In genomic region chr21:44550289-44550688, GRCh38 we compare ENCODE assay signal across 10 cellular contexts. TPM values are rescaled to one million over a fixed set of nuclear protein-coding genes. Genes with fewer than 3 reads are reported as not detected.
DNase-seq lines count a peak whose midpoint lies in the region; TF ChIP-seq lines count a peak whose summit lies in the region.
"Not testable (repeated sequence)": the region's sequence is repeated elsewhere in the genome, so short reads cannot be mapped to it uniquely, and the experiment has no call there.
"Had no signal": no experiment of that assay in that cellular context is flagged by ENCODE, and none has a peak within 500 bp of the region (broad histone marks: within the 10 kb centered on the region; RNA-seq: fewer than 3 reads in every experiment).

No MANE protein-coding gene starts in this region.

- H3K4me1 Mint-ChIP-seq in progenitor cell of endocrine pancreas (ENCODE audit: low read depth) (peaks cover 16% of the 10 kb centered on the region), type B pancreatic cell (ENCODE audit: unreplicated experiment) (peaks cover 20% of the 10 kb centered on the region)

- not testable (repeated sequence) for H3K27me3 ChIP-seq in H7 (ENCODE audit: control insufficient read depth, insufficient read depth, low read length)

- H3K27ac Mint-ChIP-seq in progenitor cell of endocrine pancreas, type B pancreatic cell: not testable (repeated sequence)

- H3K36me3 ChIP-seq in H7 (replicated peaks; ENCODE audit: control insufficient read depth, insufficient read depth, low read length): not testable (repeated sequence)

- H3K4me3 ChIP-seq in H7 (ENCODE audit: insufficient read depth, low read depth, low read length): not testable (repeated sequence)

- not testable (repeated sequence) for H3K36me3 Mint-ChIP-seq in progenitor cell of endocrine pancreas (ENCODE audit: insufficient read depth); type B pancreatic cell

- DNase-seq in H7 (peak; percentile 65), ecto neural progenitor cell (ENCODE audit: low spot score) (peak; percentile 52), iPS-NIHi7 (ENCODE audit: extremely low spot score) (peak; percentile 13), mesenteric fat pad (ENCODE audit: low spot score) (peak; percentile 81), progenitor cell of endocrine pancreas (ENCODE audit: low spot score, unreplicated experiment) (peak; percentile 8), type B pancreatic cell (ENCODE audit: extremely low spot score, unreplicated experiment) (peak; percentile 69)
- DNase-seq in activated CD8-positive, alpha-beta memory T cell treated with anti-CD3 and anti-CD28 coated beads for 24 hours: peak; percentile 37

- not testable (repeated sequence) for TF ChIP-seq CTCF in progenitor cell of endocrine pancreas (IDR thresholded peaks at IDR 0.05; ENCODE audit: unreplicated experiment); type B pancreatic cell (conservative IDR thresholded peaks at IDR 0.05)

- H3K4me3 Mint-ChIP-seq in progenitor cell of endocrine pancreas (ENCODE audit: low read depth); type B pancreatic cell: not testable (repeated sequence)

- H3K27me3 Mint-ChIP-seq in progenitor cell of endocrine pancreas: peaks cover 10% of the 10 kb centered on the region
- not testable (repeated sequence) for H3K27me3 Mint-ChIP-seq in type B pancreatic cell

- H3K9me3 Mint-ChIP-seq in progenitor cell of endocrine pancreas (ENCODE audit: low read depth): peaks cover 18% of the 10 kb centered on the region
- not testable (repeated sequence) for H3K9me3 Mint-ChIP-seq in type B pancreatic cell

RNA-seq across cellular contexts. Expression of gene KRTAP10-2, which starts 1.0 kb away (rescaled TPM):
- total RNA-seq in H7 (2014; rRNA removed; shearing (Covaris generic)): not detected in 2 replicates
- not detected for total RNA-seq in mesenteric fat pad
- not detected in 2 replicates for total RNA-seq in progenitor cell of endocrine pancreas
- total RNA-seq in type B pancreatic cell (ENCODE audit: low replicate concordance): not detected in 2 replicates
- total RNA-seq: Daoy, PC-9 had no signal

RNA-seq across cellular contexts. Expression of gene KRTAP10-3, which starts 8.3 kb away (rescaled TPM):
- total RNA-seq in H7 (2014; rRNA removed; shearing (Covaris generic)): not detected in 2 replicates
- total RNA-seq in mesenteric fat pad: not detected
- total RNA-seq in progenitor cell of endocrine pancreas: not detected in 2 replicates
- not detected in 2 replicates for total RNA-seq in type B pancreatic cell (ENCODE audit: low replicate concordance)
- total RNA-seq: Daoy, PC-9 had no signal

RNA-seq across cellular contexts. Expression of gene KRTAP10-1, which starts 10.3 kb away (rescaled TPM):
- total RNA-seq in H7 (2014; rRNA removed; shearing (Covaris generic)): not detected in 2 replicates
- total RNA-seq in mesenteric fat pad: not detected
- not detected in 2 replicates for total RNA-seq in progenitor cell of endocrine pancreas
- not detected in 2 replicates for total RNA-seq in type B pancreatic cell (ENCODE audit: low replicate concordance)
- total RNA-seq: Daoy, PC-9 had no signal

RNA-seq across cellular contexts. Expression of gene KRTAP10-4, which starts 23.2 kb away (rescaled TPM):
- total RNA-seq in H7 (2014; rRNA removed; shearing (Covaris generic)): not detected in 2 replicates
- total RNA-seq in mesenteric fat pad: not detected
- total RNA-seq in progenitor cell of endocrine pancreas: not detected in 2 replicates
- not detected in 2 replicates for total RNA-seq in type B pancreatic cell (ENCODE audit: low replicate concordance)
- total RNA-seq: A673, Daoy, PC-9 had no signal

RNA-seq across cellular contexts. Expression of gene KRTAP10-5, which starts 30.1 kb away (rescaled TPM):
- not detected in 2 replicates for total RNA-seq in H7 (2014; rRNA removed; shearing (Covaris generic))
- total RNA-seq in mesenteric fat pad (not detected), progenitor cell of endocrine pancreas (not detected in 2 replicates), type B pancreatic cell (ENCODE audit: low replicate concordance) (not detected in 2 replicates)
- total RNA-seq: A673, Daoy, PC-9 had no signal

Comparison
In these comparisons a context has a peak if more than half of its experiments do, and no peak if none do; other contexts are left out.
1. DNase-seq: peak in every context shown above with its lines; median percentile 81 in mesenteric fat pad; 69 in type B pancreatic cell; 65 in H7; 52 in ecto neural progenitor cell; 37 in activated CD8-positive, alpha-beta memory T cell treated with anti-CD3 and anti-CD28 coated beads for 24 hours; 13 in iPS-NIHi7; 8 in progenitor cell of endocrine pancreas.